ENCODE assay signal across 8 cellular contexts in genomic region chr5:78019747-78020146, GRCh38.
"Had no signal": no experiment of that assay in that cellular context is flagged by ENCODE, and none has a peak within 500 bp of the region (broad histone marks: within the 10 kb centered on the region; RNA-seq: fewer than 3 reads in every experiment).

No MANE protein-coding gene starts in this region.

- H3K27ac ChIP-seq: GM23248, KMS-11 had no signal

- H3K4me3 ChIP-seq: GM23248 had no signal

- H2AFZ ChIP-seq: GM23248 had no signal

- DNase-seq: GM23248, GOT3, H9, HCEC 1CT, KBM-7 had no signal

- H3K4me2 ChIP-seq: KMS-11 had no signal

- H3K9ac ChIP-seq: GM23248, KMS-11 had no signal

- FAIRE-seq: H54, HTR-8/SVneo had no signal
